In the genomic region with DNA sequence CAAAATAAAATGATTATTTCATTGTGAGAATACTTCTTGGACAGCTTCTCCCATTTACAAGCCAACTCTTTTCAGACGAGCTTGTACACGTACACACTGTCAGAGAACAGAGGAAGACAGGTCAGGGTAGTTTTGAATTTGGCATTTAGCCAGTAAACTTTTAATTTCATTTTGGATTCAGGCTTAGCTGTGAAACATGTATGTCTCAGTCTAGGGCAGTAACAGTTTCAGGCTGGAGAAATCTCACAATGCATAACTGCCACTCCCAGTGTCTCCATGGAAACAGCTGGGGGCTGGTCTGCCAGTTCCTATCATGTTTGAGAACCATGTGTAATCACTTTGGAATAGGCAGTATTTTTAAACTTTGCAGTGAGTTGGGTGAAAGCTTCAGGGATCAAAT, we compare ENCODE assay signal across 11 cellular contexts. TPM values are rescaled to one million over a fixed set of nuclear protein-coding genes. Genes with fewer than 3 reads are reported as not detected.
DNase-seq lines count a peak whose midpoint lies in the region; ATAC-seq and TF ChIP-seq lines count a peak whose summit lies in the region.
"Had no signal": no experiment of that assay in that cellular context is flagged by ENCODE, and none has a peak within 500 bp of the region (broad histone marks: within the 10 kb centered on the region; RNA-seq: fewer than 3 reads in every experiment).

No MANE protein-coding gene starts in this region.

- WGBS in heart left ventricle, 4 donors: 4 to 8% (median 7%) methylated on average over 2 of the region's 2 CpGs

- intact Hi-C loops in heart left ventricle (cut with DNase I) (loop anchor here in 3 of 10 donors (5.0 to 10.0 kb wide), 2 partner anchors 35 to 48 kb away; no protein-coding TSS in a partner anchor), gastrocnemius medialis (cut with DNase I; ENCODE audit: low total_unique reads) (no loop called here)

- H3K9me3 ChIP-seq in adipocyte (ENCODE audit: control insufficient read depth, low read length) (no peaks in the 10 kb centered on the region), heart left ventricle (no peaks in the 10 kb centered on the region), gastrocnemius medialis (no peaks in the 10 kb centered on the region)
- H3K9me3 ChIP-seq: Peyer's patch had no signal

- H3K4me1 ChIP-seq in adipocyte (ENCODE audit: control insufficient read depth, insufficient read depth, low read length) (peaks cover 46% of the 10 kb centered on the region), heart left ventricle (peaks cover 0 to 35% (median 19%) of the 10 kb centered on the region in 12 donors), gastrocnemius medialis (peaks cover 13 to 25% of the 10 kb centered on the region in 2 donors)
- H3K4me1 ChIP-seq: Peyer's patch had no signal

- H3K27me3 ChIP-seq in adipocyte (replicated peaks; ENCODE audit: control insufficient read depth, insufficient read depth, low read length) (no peaks in the 10 kb centered on the region), heart left ventricle (no peaks in the 10 kb centered on the region), gastrocnemius medialis (no peaks in the 10 kb centered on the region)
- H3K27me3 ChIP-seq: Peyer's patch had no signal

- DNase-seq in HPDE6-E6E7 (ENCODE audit: extremely low spot score) (peak; percentile 83), adipocyte (ENCODE audit: low read depth) (peak; percentile 82), heart left ventricle (peak in 4 of 5 donors; percentile 48 to 60 (median 54)), gastrocnemius medialis (no peak), SHP77 (lab: John Stamatoyannopoulos, UW) (no peak), SKM-1 (lab: John Stamatoyannopoulos, UW; ENCODE audit: unreplicated experiment) (no peak)
- DNase-seq: activated CD4-positive, alpha-beta T cell treated with anti-CD3 and anti-CD28 coated beads, Interleukin-2, amount 10 ng/mL, durations not matched to agents 7 days and 5 days; naive B cell; Peyer's patch had no signal

- no peak overlapping the region for H3K4me3 ChIP-seq in adipocyte (ENCODE audit: low read length)
- H3K4me3 ChIP-seq in heart left ventricle: no peak overlapping the region
- no peak overlapping the region for H3K4me3 ChIP-seq in gastrocnemius medialis
- H3K4me3 ChIP-seq: Peyer's patch had no signal

- H3K27ac ChIP-seq in heart left ventricle: peak overlapping the region in 3 of 12 donors; percentile 7 to 29 (median 9)
- H3K27ac ChIP-seq in gastrocnemius medialis: no peak overlapping the region
- H3K27ac ChIP-seq: Peyer's patch had no signal

- H3K9ac ChIP-seq in adipocyte (ENCODE audit: low read length): peak overlapping the region; percentile 47

- TF ChIP-seq POLR2A in heart left ventricle (IDR thresholded peaks at IDR 0.05): no peak
- TF ChIP-seq POLR2A in gastrocnemius medialis (IDR thresholded peaks at IDR 0.05): no peak

- ATAC-seq in heart left ventricle (peak; percentile 57 to 76 (median 74)), gastrocnemius medialis (peak; percentile 43 to 56), HG03280 (IDR thresholded peaks at IDR 0.05; ENCODE audit: unreplicated experiment) (no peak), HG02840 (IDR thresholded peaks at IDR 0.05; ENCODE audit: low FRiP score, unreplicated experiment) (no peak)

- in situ Hi-C loops in gastrocnemius medialis (cut with MboI; ENCODE audit: low sequenced_read_pairs in 4 of 4): loop anchor here in 1 of 4 donors (5.0 kb wide), 1 partner anchor 45 kb away; no protein-coding TSS in a partner anchor

- no peaks in the 10 kb centered on the region for H3K36me3 ChIP-seq in adipocyte (ENCODE audit: control insufficient read depth, insufficient read depth, low read length, severe bottlenecking)
- H3K36me3 ChIP-seq in heart left ventricle: no peaks in the 10 kb centered on the region
- H3K36me3 ChIP-seq in gastrocnemius medialis: no peaks in the 10 kb centered on the region
- H3K36me3 ChIP-seq: Peyer's patch had no signal

- TF ChIP-seq CTCF in heart left ventricle (IDR thresholded peaks at IDR 0.05) (no peak), gastrocnemius medialis (IDR thresholded peaks at IDR 0.05 in 4 of 5, conservative IDR thresholded peaks at IDR 0.05 in 1 of 5) (no peak)

RNA-seq across cellular contexts. Expression of a gene that starts 22.0 kb away (rescaled TPM):
- total RNA-seq in heart left ventricle (100 to 1,000 TPM; 367 to 607 (median 489) TPM), gastrocnemius medialis (100 to 1,000 TPM; 283 to 425 (median 344) TPM)
- 100 to 1,000 TPM in 1 of 2 donors, 10 to 100 TPM in 1; 80.2 to 250 TPM for polyA plus RNA-seq in heart left ventricle

Comparison
In these comparisons a context has a peak if more than half of its experiments do, and no peak if none do; other contexts are left out.
1. DNase-seq: peak in HPDE6-E6E7 (single experiment), adipocyte (single experiment) and heart left ventricle (4 of 5); none in gastrocnemius medialis (0 of 2), SHP77 (0 of 2) and SKM-1 (single experiment).
2. ATAC-seq: peak in heart left ventricle (4 of 4) and gastrocnemius medialis (2 of 2); none in HG03280 (single experiment) and HG02840 (single experiment).